8 cellular contexts compared by ENCODE assay signal in the genomic region with DNA sequence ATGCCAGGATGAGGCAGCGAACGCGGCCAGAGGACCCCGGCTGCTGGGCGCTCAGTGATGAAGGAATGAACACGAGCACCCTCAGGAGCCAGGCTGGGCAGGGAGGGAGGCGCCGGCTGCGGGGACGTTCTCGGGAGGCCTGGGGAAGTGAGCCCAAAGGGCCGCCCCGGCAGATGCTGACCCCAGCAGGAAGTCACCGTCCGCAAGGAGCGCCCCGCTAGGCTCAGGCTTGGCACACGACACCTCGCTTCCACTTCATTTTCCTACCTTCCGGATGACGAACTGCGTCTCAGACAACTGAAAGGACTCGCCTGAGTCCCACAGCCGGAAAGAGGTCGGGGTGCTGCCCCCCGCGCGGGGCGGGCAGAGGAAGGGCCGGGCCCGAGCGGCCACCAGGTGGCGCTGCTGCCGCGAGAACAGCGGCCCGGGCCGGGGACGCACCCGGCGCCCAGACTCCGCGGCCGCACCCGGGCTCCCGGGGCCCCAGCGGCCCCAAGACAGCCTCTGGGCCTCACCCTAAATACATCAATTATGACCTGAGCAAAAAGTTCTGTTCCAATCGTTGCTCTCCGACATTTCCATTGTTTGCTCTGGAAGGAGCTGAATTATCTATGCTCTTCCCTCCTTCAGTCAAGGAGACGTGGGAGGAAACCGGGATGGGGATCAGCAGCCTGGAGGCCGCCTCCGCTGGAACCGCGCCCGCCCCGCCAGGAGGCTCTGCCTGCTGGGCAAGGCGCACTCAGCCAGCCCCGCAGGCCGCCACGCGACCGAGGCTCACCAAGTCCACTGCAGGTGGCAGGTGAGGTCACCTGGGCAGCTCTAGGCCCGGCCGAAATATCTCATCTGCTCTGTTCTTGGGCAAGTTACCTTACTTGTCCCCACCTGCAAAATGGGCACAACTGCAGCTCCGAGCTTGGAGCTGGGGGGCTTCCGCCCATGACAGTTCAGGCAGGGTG.
A peak's percentile ranks its signal among the peaks of the same experiment; 100 is the strongest.
DNase-seq lines count a peak whose midpoint lies in the region; ATAC-seq, FAIRE-seq and TF ChIP-seq lines count a peak whose summit lies in the region.

No MANE protein-coding gene starts in this region.

- H3K9me3 ChIP-seq in GM12878 (replicated peaks; ENCODE audit: control insufficient read depth, insufficient read depth, low read length) (no peaks in the 10 kb centered on the region; the same call in 2 of the 3 replicates), iPS-20b (ENCODE audit: insufficient read depth, low read depth, low read length) (no peaks in the 10 kb centered on the region), small intestine (ENCODE audit: control insufficient read depth, low read depth) (no peaks in the 10 kb centered on the region)

- ATAC-seq in HG02981 (IDR thresholded peaks at IDR 0.05; ENCODE audit: unreplicated experiment) (peak; percentile 71), GM12878 (peak; percentile 72), GM21737 (IDR thresholded peaks at IDR 0.05; ENCODE audit: unreplicated experiment) (no peak)

- H2AFZ ChIP-seq in GM12878 (ENCODE audit: control insufficient read depth, low read depth, low read length): no peak overlapping the region

- no peak overlapping the region for H3K9ac ChIP-seq in GM12878 (ENCODE audit: control insufficient read depth, insufficient read depth, low read length)
- H3K9ac ChIP-seq in iPS-20b (ENCODE audit: low read depth, low read length): no peak overlapping the region

- intact Hi-C loops in GM12878 (cut with micrococcal nuclease; ENCODE audit: unreplicated experiment): loop anchor here (5.0 kb wide), 1 partner anchor 325 kb away; no protein-coding TSS in a partner anchor

- no TSS peak for BruUV-seq in GM12878 (replicated peaks; lab: Mats Ljungman, UMichigan)

- RAD21 ChIA-PET in GM12878 (lab: Charles Lee; ENCODE audit: unreplicated experiment): interaction anchor here (0.6 to 1.3 kb wide), 2 partner anchors 327 to 585 kb away, joined by 3 to 4 read pairs; no protein-coding TSS in a partner anchor

- no peak overlapping the region for H3K4me2 ChIP-seq in GM12878 (ENCODE audit: control insufficient read depth, insufficient read depth)

- CTCF ChIA-PET in GM12878 (lab: Yijun Ruan, JAX): interaction anchor here (0.6 to 1.3 kb wide), 6 partner anchors 9 to 500 kb away, joined by 3 to 10 read pairs (median 4); no protein-coding TSS in a partner anchor

- no peak for TF ChIP-seq POLR2A in GM12878 (IDR thresholded peaks at IDR 0.05; ENCODE audit: low read depth, low read length)

- TF ChIP-seq CTCF in GM12878 (IDR thresholded peaks at IDR 0.05 in 2 of 3, conservative IDR thresholded peaks at IDR 0.05 in 1 of 3; ENCODE audit: control insufficient read depth in 2 of 3, extremely low read depth in 1 of 3, insufficient read depth in 1 of 3, low read depth in 3 of 3, low read length in 3 of 3): peak in 2 of 3 experiments; percentile 35 to 46; a peak in 4 of 6 replicates

- SMC1A ChIA-PET in GM12878 (lab: Charles Lee; ENCODE audit: uncharacterized antibody, unreplicated experiment): interaction anchor here (0.6 to 1.3 kb wide), 3 partner anchors 103 to 327 kb away, joined by 3 to 5 read pairs (median 3); no protein-coding TSS in a partner anchor

- H3K4me3 ChIP-seq in GM12878: no peak overlapping the region
- peak overlapping the region; percentile 59 for H3K4me3 ChIP-seq in iPS-20b (ENCODE audit: low read length)
- no peak overlapping the region for H3K4me3 ChIP-seq in small intestine (ENCODE audit: low read depth in 1 of 2, low read length in 2 of 2)

- peak; percentile 49 for TF ChIP-seq RAD21 in GM12878 (IDR thresholded peaks at IDR 0.05; ENCODE audit: insufficient read depth, low read depth, low read length)

- FAIRE-seq in GM12878 (lab: Jason Lieb, UNC) (no peak), small intestine (lab: Jason Lieb, UNC) (no peak)

- no peak for TF ChIP-seq EP300 in GM12878 (IDR thresholded peaks at IDR 0.05; ENCODE audit: borderline replicate concordance in 1 of 2, control insufficient read depth in 1 of 2, low read depth in 2 of 2, low read length in 2 of 2)

- H3K79me2 ChIP-seq in GM12878 (ENCODE audit: control insufficient read depth, insufficient read depth, low read length): no peaks in the 10 kb centered on the region

- WGBS in GM12878 (ENCODE audit: insufficient coverage, insufficient replicate concordance, low lambda C conversion rate, missing lambda C conversion rate): 31% methylated on average over 61 of the region's 67 CpGs
- WGBS in small intestine, 3 donors: 17 to 24% (median 21%) methylated on average over 63 to 67 of the region's 67 CpGs

- peak; percentile 13 for DNase-seq in GDM1 (lab: John Stamatoyannopoulos, UW)
- DNase-seq in T-helper 9 cell: peak; percentile 39
- DNase-seq in GM12878 (ENCODE audit: low read depth, low spot score): no peak
- DNase-seq in small intestine: peak; percentile 15
- no peak for DNase-seq in glomerular visceral epithelial cell (ENCODE audit: extremely low spot score)

- no peak overlapping the region for H3K27ac ChIP-seq in GM12878 (ENCODE audit: control insufficient read depth, insufficient read depth)
- H3K27ac ChIP-seq in iPS-20b (ENCODE audit: low read length): no peak overlapping the region
- H3K27ac ChIP-seq in small intestine (ENCODE audit: low read depth in 1 of 2, low read length in 1 of 2): no peak overlapping the region

- H3K36me3 ChIP-seq in GM12878 (ENCODE audit: control insufficient read depth in 2 of 2, insufficient read depth in 2 of 2, low read length in 1 of 2) (no peaks in the 10 kb centered on the region), iPS-20b (ENCODE audit: insufficient read depth, low read depth, low read length) (no peaks in the 10 kb centered on the region), small intestine (ENCODE audit: control insufficient read depth in 2 of 2, insufficient read depth in 2 of 2, low read length in 2 of 2) (no peaks in the 10 kb centered on the region)

- POLR2A ChIA-PET in GM12878 (lab: Charles Lee): no interaction called here

- H3K27me3 ChIP-seq in GM12878 (replicated peaks in 1 of 2; ENCODE audit: control insufficient read depth in 2 of 2, insufficient read depth in 2 of 2, low read length in 1 of 2) (no peaks in the 10 kb centered on the region), iPS-20b (ENCODE audit: insufficient read depth, low read length) (no peaks in the 10 kb centered on the region), small intestine (ENCODE audit: control insufficient read depth in 2 of 2, insufficient read depth in 2 of 2, low read length in 2 of 2) (peaks cover 0 to 5% of the 10 kb centered on the region in 2 donors)

- no peaks in the 10 kb centered on the region for H4K20me1 ChIP-seq in GM12878 (ENCODE audit: control insufficient read depth, insufficient read depth)

- H3K4me1 ChIP-seq in GM12878 (ENCODE audit: control insufficient read depth, insufficient read depth, low read length): no peaks in the 10 kb centered on the region
- H3K4me1 ChIP-seq in iPS-20b (ENCODE audit: insufficient read depth, low read length): no peaks in the 10 kb centered on the region
- peaks cover 0 to 2% of the 10 kb centered on the region in 2 donors for H3K4me1 ChIP-seq in small intestine (ENCODE audit: control insufficient read depth in 2 of 2, insufficient read depth in 1 of 2, low read depth in 1 of 2, low read length in 1 of 2)

- in situ Hi-C loops in GM12878 (cut with MboI): no loop called here

TF ChIP-seq in GM12878, 131 proteins besides CTCF, POLR2A, EP300 and RAD21:
- no peak for TF ChIP-seq BHLHE40 (IDR thresholded peaks at IDR 0.05; ENCODE audit: borderline replicate concordance in 1 of 2, low read depth in 2 of 2, low read length in 1 of 2)
- TF ChIP-seq SMC3 (IDR thresholded peaks at IDR 0.05; ENCODE audit: borderline replicate concordance, low read length): peak; percentile 15; the same call in 1 of the 2 replicates

Comparison
In these comparisons a context has a peak if more than half of its experiments do, and no peak if none do; other contexts are left out.
1. DNase-seq: peak in GDM1 (single experiment), T-helper 9 cell (single experiment) and small intestine (single experiment); none in GM12878 (single experiment) and glomerular visceral epithelial cell (single experiment).